In genomic region chr14:90518941-90519256, GRCh38 we compare ENCODE assay signal across 8 cellular contexts.
DNase-seq lines count a peak whose midpoint lies in the region; ATAC-seq, FAIRE-seq and TF ChIP-seq lines count a peak whose summit lies in the region.

No MANE protein-coding gene starts in this region.

- intact Hi-C loops in K562 (cut with micrococcal nuclease), result loop anchor here (5.0 kb wide), 1 partner anchor 217 kb away; no protein-coding TSS in a partner anchor
- intact Hi-C loops in naive thymus-derived CD4-positive, alpha-beta T cell (cut with micrococcal nuclease), result loop anchor here (1.0 to 5.0 kb wide), 6 partner anchors 120 to 218 kb away; no protein-coding TSS in a partner anchor
- intact Hi-C loops in vagina (cut with DNase I), result loop anchor here (10.0 kb wide), 1 partner anchor 114 kb away; no protein-coding TSS in a partner anchor

- DNase-seq in NCI-H82 (lab: John Stamatoyannopoulos, UW), result peak; percentile 48
- no peak for DNase-seq in NCI-H82 treated with DMSO at 0.1 percent for 48 hours (lab: John Stamatoyannopoulos, UW; ENCODE audit: unreplicated experiment)
- peak; percentile 37 for DNase-seq in T follicular helper cell (ENCODE audit: low read depth)
- peak; percentile 65 to 66 (median 65) for DNase-seq in K562 (ENCODE audit: extremely low read depth in 1 of 4, low spot score in 3 of 4)
- DNase-seq in naive thymus-derived CD4-positive, alpha-beta T cell, result peak in 8 of 9 donors; percentile 21 to 59 (median 50)
- DNase-seq in vagina (ENCODE audit: extremely low spot score in 2 of 2), result no peak

- H3K4me1 ChIP-seq in K562 (replicated peaks in 1 of 2; ENCODE audit: control insufficient read depth in 2 of 2, insufficient read depth in 2 of 2, low read length in 2 of 2), result peaks cover 7 to 26% of the 10 kb centered on the region in 2 experiments
- no peaks in the 10 kb centered on the region for H3K4me1 ChIP-seq in naive thymus-derived CD4-positive, alpha-beta T cell (ENCODE audit: control insufficient read depth in 2 of 2, insufficient read depth in 2 of 2, low read length in 2 of 2)
- H3K4me1 ChIP-seq in vagina, result peaks cover 33% of the 10 kb centered on the region

- TF ChIP-seq RAD21 in K562 (CRISPR knock-in tag; conservative IDR thresholded peaks at IDR 0.05 in 1 of 2, IDR thresholded peaks at IDR 0.05 in 1 of 2), result peak; percentile 47 to 65; a peak in 2 of 4 replicates

- H3K27ac Mint-ChIP-seq in naive thymus-derived CD4-positive, alpha-beta T cell, result no peak overlapping the region

- no peaks in the 10 kb centered on the region for H3K9me3 ChIP-seq in K562 (replicated peaks; ENCODE audit: control insufficient read depth, insufficient read depth, low read depth, low read length)
- H3K9me3 ChIP-seq in naive thymus-derived CD4-positive, alpha-beta T cell (ENCODE audit: control insufficient read depth in 2 of 3, low read length in 3 of 3), result no peaks in the 10 kb centered on the region
- H3K9me3 ChIP-seq in vagina, result no peaks in the 10 kb centered on the region

- H3K36me3 Mint-ChIP-seq in naive thymus-derived CD4-positive, alpha-beta T cell, result no peaks in the 10 kb centered on the region

- no peak overlapping the region for H3K4me2 ChIP-seq in K562 (ENCODE audit: insufficient read depth, low read length)

- TF ChIP-seq EP300 in K562 (IDR thresholded peaks at IDR 0.05; ENCODE audit: low read length), result no peak

- peak; percentile 80 for FAIRE-seq in K562 (lab: Jason Lieb, UNC)

- H3K27me3 ChIP-seq in K562 (ENCODE audit: control insufficient read depth in 2 of 2, insufficient read depth in 2 of 2, low read length in 2 of 2), result no peaks in the 10 kb centered on the region
- no peaks in the 10 kb centered on the region for H3K27me3 ChIP-seq in naive thymus-derived CD4-positive, alpha-beta T cell (ENCODE audit: control insufficient read depth in 2 of 2, insufficient read depth in 2 of 2, low read length in 2 of 2)
- no peaks in the 10 kb centered on the region for H3K27me3 ChIP-seq in vagina

- no peak overlapping the region for H2AFZ ChIP-seq in K562 (ENCODE audit: low read depth, low read length)

- no peaks in the 10 kb centered on the region for H3K79me2 ChIP-seq in K562 (ENCODE audit: control insufficient read depth, insufficient read depth, low read length)

- no peaks in the 10 kb centered on the region for H3K4me1 Mint-ChIP-seq in naive thymus-derived CD4-positive, alpha-beta T cell

- no peaks in the 10 kb centered on the region for H3K9me3 Mint-ChIP-seq in naive thymus-derived CD4-positive, alpha-beta T cell

- in situ Hi-C loops in K562 (cut with MboI), result no loop called here

- no peaks in the 10 kb centered on the region for H4K20me1 ChIP-seq in K562 (replicated peaks; ENCODE audit: control insufficient read depth, insufficient read depth, low read length)

- H3K27ac ChIP-seq in K562 (ENCODE audit: extremely low read depth, low read depth, low read length) (no peak overlapping the region), vagina (no peak overlapping the region)
- H3K27ac ChIP-seq in naive thymus-derived CD4-positive, alpha-beta T cell (ENCODE audit: low read depth, low read length), result no peak overlapping the region

- H3K4me3 ChIP-seq in K562, result no peak overlapping the region
- H3K4me3 ChIP-seq in naive thymus-derived CD4-positive, alpha-beta T cell (ENCODE audit: low read length), result no peak overlapping the region
- no peak overlapping the region for H3K4me3 ChIP-seq in vagina

- TF ChIP-seq POLR2A in K562 (conservative IDR thresholded peaks at IDR 0.05), result no peak
- TF ChIP-seq POLR2A in vagina (IDR thresholded peaks at IDR 0.05), result no peak

- 12% methylated on average over 5 of the region's 5 CpGs for WGBS in K562 (ENCODE audit: insufficient coverage, low coverage, missing lambda C conversion rate)

- ATAC-seq in K562 (peak; percentile 86), GM18909 (IDR thresholded peaks at IDR 0.05; ENCODE audit: poor library complexity, unreplicated experiment) (no peak), GM19035 (IDR thresholded peaks at IDR 0.05; ENCODE audit: unreplicated experiment) (no peak)
- peak; percentile 65 for ATAC-seq in naive thymus-derived CD4-positive, alpha-beta T cell

- no TSS peak for BruUV-seq in K562 (replicated peaks; lab: Mats Ljungman, UMichigan)

- H3K36me3 ChIP-seq in K562 (ENCODE audit: control insufficient read depth, insufficient read depth, low read length) (no peaks in the 10 kb centered on the region), vagina (no peaks in the 10 kb centered on the region)
- H3K36me3 ChIP-seq in naive thymus-derived CD4-positive, alpha-beta T cell (ENCODE audit: control insufficient read depth in 2 of 3, insufficient read depth in 3 of 3, low read length in 3 of 3), result no peaks in the 10 kb centered on the region

- H3K27me3 Mint-ChIP-seq in naive thymus-derived CD4-positive, alpha-beta T cell, result peaks cover 0 to 7% (median 0%) of the 10 kb centered on the region in 5 donors

- CTCF ChIA-PET in K562 (lab: Yijun Ruan, JAX; ENCODE audit: low intra/inter-chr PET ratio), result interaction anchor here (1.4 kb wide), 1 partner anchor 119 kb away, joined by 5 read pairs; no protein-coding TSS in a partner anchor
- CTCF ChIA-PET in naive thymus-derived CD4-positive, alpha-beta T cell (lab: Charles Lee), result interaction anchor here (0.6 kb wide), 1 partner anchor 43 kb away, joined by 3 read pairs; no protein-coding TSS in a partner anchor

- H3K9ac ChIP-seq in K562 (ENCODE audit: insufficient read depth in 1 of 2, low read depth in 2 of 2, low read length in 2 of 2), result no peak overlapping the region

- POLR2A ChIA-PET in K562 (lab: Yijun Ruan, JAX), result no interaction called here
- POLR2A ChIA-PET in naive thymus-derived CD4-positive, alpha-beta T cell (lab: Charles Lee), result no interaction called here

- H3K9me1 ChIP-seq in K562 (ENCODE audit: control insufficient read depth, insufficient read depth, low read length), result no peaks in the 10 kb centered on the region

- TF ChIP-seq CTCF in K562 (IDR thresholded peaks at IDR 0.05 in 2 of 3, conservative IDR thresholded peaks at IDR 0.05 in 1 of 3; ENCODE audit: insufficient read depth in 2 of 3, low read depth in 1 of 3, low read length in 3 of 3) (peak; percentile 62 to 76 (median 62)), vagina (IDR thresholded peaks at IDR 0.05) (peak in 2 of 3 experiments; percentile 1 to 33)

- no peak overlapping the region for H3K4me3 Mint-ChIP-seq in naive thymus-derived CD4-positive, alpha-beta T cell

TF ChIP-seq in K562, 482 proteins besides CTCF, POLR2A, EP300 and RAD21 (continues in another document):
- TF ChIP-seq YY1 (IDR thresholded peaks at IDR 0.05; ENCODE audit: borderline replicate concordance in 1 of 3, control insufficient read depth in 1 of 3, extremely low read depth in 1 of 3, insufficient read depth in 3 of 3, insufficient read length in 1 of 3, insufficient replicate concordance in 2 of 3, low read depth in 1 of 3, low read length in 2 of 3) (peak in 1 of 3 experiments; percentile 16), ZNF511 (CRISPR knock-in tag; IDR thresholded peaks at IDR 0.05) (no peak), ZNF280B (CRISPR knock-in tag; IDR thresholded peaks at IDR 0.05) (no peak), CREB3L1 (IDR thresholded peaks at IDR 0.05; ENCODE audit: borderline replicate concordance, low read depth) (no peak), DEAF1 (CRISPR knock-in tag; IDR thresholded peaks at IDR 0.05) (0 out of 2 replicates have a peak, but pooled peaks have one; percentile 28), CREM (IDR thresholded peaks at IDR 0.05; ENCODE audit: low read depth) (0 out of 2 replicates have a peak, but pooled peaks have one; percentile 14), ZNF695 (CRISPR knock-in tag; IDR thresholded peaks at IDR 0.05) (no peak), FOXK1 (CRISPR knock-in tag; IDR thresholded peaks at IDR 0.05; ENCODE audit: borderline replicate concordance) (no peak)

Comparison
In these comparisons a context has a peak if more than half of its experiments do, and no peak if none do; other contexts are left out.
1. DNase-seq: peak in NCI-H82 (single experiment), T follicular helper cell (single experiment), K562 (4 of 4) and naive thymus-derived CD4-positive, alpha-beta T cell (8 of 9); none in NCI-H82 treated with DMSO at 0.1 percent for 48 hours (single experiment) and vagina (0 of 2).
2. ATAC-seq: peak in K562 (single experiment) and naive thymus-derived CD4-positive, alpha-beta T cell (single experiment); none in GM18909 (single experiment) and GM19035 (single experiment).